9 cellular contexts compared by ENCODE assay signal in genomic region chr13:27954406-27954851, GRCh38. TPM values are rescaled to one million over a fixed set of nuclear protein-coding genes. Genes with fewer than 3 reads are reported as not detected.
DNase-seq lines count a peak whose midpoint lies in the region; ATAC-seq lines count a peak whose summit lies in the region.
"Had no signal": no experiment of that assay in that cellular context is flagged by ENCODE, and none has a peak within 500 bp of the region (broad histone marks: within the 10 kb centered on the region; RNA-seq: fewer than 3 reads in every experiment).

No MANE protein-coding gene starts in this region.

- peak overlapping the region; percentile 62 for H3K4me3 Mint-ChIP-seq in activated naive CD8-positive, alpha-beta T cell treated with anti-CD3 and anti-CD28 coated beads for 36 hours

- ATAC-seq in HG02981 (IDR thresholded peaks at IDR 0.05; ENCODE audit: unreplicated experiment): peak; percentile 20

- H3K4me1 ChIP-seq in stomach smooth muscle (ENCODE audit: control insufficient read depth, insufficient read depth, low read length): peaks cover 10% of the 10 kb centered on the region

- DNase-seq in NCI-H2227 (lab: John Stamatoyannopoulos, UW; ENCODE audit: unreplicated experiment) (peak; percentile 15), NCI-H2227 treated with DMSO at 0.1 percent for 48 hours (lab: John Stamatoyannopoulos, UW) (no peak), islet precursor cell (peak; percentile 89), NCI-H748 (lab: John Stamatoyannopoulos, UW; ENCODE audit: unreplicated experiment) (no peak)
- DNase-seq in activated naive CD8-positive, alpha-beta T cell treated with anti-CD3 and anti-CD28 coated beads for 36 hours: no peak
- DNase-seq in central memory CD4-positive, alpha-beta T cell: no peak

- H3K36me3 Mint-ChIP-seq in activated naive CD8-positive, alpha-beta T cell treated with anti-CD3 and anti-CD28 coated beads for 36 hours: no peaks in the 10 kb centered on the region
- H3K36me3 Mint-ChIP-seq: CD4-positive, CD25-positive, alpha-beta regulatory T cell had no signal

- H3K27ac Mint-ChIP-seq in activated naive CD8-positive, alpha-beta T cell treated with anti-CD3 and anti-CD28 coated beads for 36 hours: no peak overlapping the region
- H3K27ac Mint-ChIP-seq: CD4-positive, CD25-positive, alpha-beta regulatory T cell had no signal

- no peaks in the 10 kb centered on the region for H3K9me3 ChIP-seq in stomach smooth muscle (ENCODE audit: control insufficient read depth in 2 of 2, low read length in 2 of 2)

- H3K27ac ChIP-seq in stomach smooth muscle (ENCODE audit: low read length): no peak overlapping the region

- peaks cover 36 to 62% of the 10 kb centered on the region in 2 donors for H3K27me3 ChIP-seq in stomach smooth muscle (ENCODE audit: control insufficient read depth in 1 of 2, insufficient read depth in 2 of 2, low read length in 2 of 2)

- peaks cover 82% of the 10 kb centered on the region for H3K27me3 Mint-ChIP-seq in activated naive CD8-positive, alpha-beta T cell treated with anti-CD3 and anti-CD28 coated beads for 36 hours

- H3K4me3 ChIP-seq in stomach smooth muscle (ENCODE audit: low read length in 2 of 2): peak overlapping the region; percentile 35 to 64

- H3K36me3 ChIP-seq in stomach smooth muscle (ENCODE audit: control insufficient read depth in 2 of 2, insufficient read depth in 2 of 2, low read length in 2 of 2): no peaks in the 10 kb centered on the region

- no peak overlapping the region for H3K9ac ChIP-seq in stomach smooth muscle (ENCODE audit: low read length in 2 of 2)

- H3K9me3 Mint-ChIP-seq in activated naive CD8-positive, alpha-beta T cell treated with anti-CD3 and anti-CD28 coated beads for 36 hours: peaks cover 4% of the 10 kb centered on the region

- H3K4me1 Mint-ChIP-seq in activated naive CD8-positive, alpha-beta T cell treated with anti-CD3 and anti-CD28 coated beads for 36 hours: peaks cover 9% of the 10 kb centered on the region

RNA-seq across cellular contexts. Expression of gene CDX2, which starts 14.7 kb away (rescaled TPM):
- not detected for total RNA-seq in activated naive CD8-positive, alpha-beta T cell treated with anti-CD3 and anti-CD28 coated beads for 36 hours
- total RNA-seq: CD4-positive, CD25-positive, alpha-beta regulatory T cell had no signal

RNA-seq across cellular contexts. Expression of gene URAD, which starts 34.1 kb away (rescaled TPM):
- total RNA-seq in activated naive CD8-positive, alpha-beta T cell treated with anti-CD3 and anti-CD28 coated beads for 36 hours: not detected
- total RNA-seq: CD4-positive, CD25-positive, alpha-beta regulatory T cell had no signal

RNA-seq across cellular contexts. Expression of gene PDX1, which starts 34.6 kb away (rescaled TPM):
- total RNA-seq in activated naive CD8-positive, alpha-beta T cell treated with anti-CD3 and anti-CD28 coated beads for 36 hours: not detected
- total RNA-seq: CD4-positive, CD25-positive, alpha-beta regulatory T cell had no signal

Comparison
In these comparisons a context has a peak if more than half of its experiments do, and no peak if none do; other contexts are left out.
1. DNase-seq: peak in NCI-H2227 (single experiment) and islet precursor cell (single experiment); none in NCI-H2227 treated with DMSO at 0.1 percent for 48 hours (single experiment), activated naive CD8-positive, alpha-beta T cell treated with anti-CD3 and anti-CD28 coated beads for 36 hours (single experiment), NCI-H748 (single experiment) and central memory CD4-positive, alpha-beta T cell (single experiment).